ENCODE assay signal across 3 cellular contexts in genomic region chrX:144790148-144790547, GRCh38.
TF ChIP-seq lines count a peak whose summit lies in the region.

No MANE protein-coding gene starts in this region.

TF ChIP-seq in A549, 52 proteins besides CTCF, POLR2A, EP300 and RAD21:
- TF ChIP-seq EHF (CRISPR knock-in tag; IDR thresholded peaks at IDR 0.05), result no peak
- TF ChIP-seq MAFK (IDR thresholded peaks at IDR 0.05; ENCODE audit: partially characterized antibody), result peak; percentile 62
TF ChIP-seq in A549: peak in this region for 1.

TF ChIP-seq in IMR-90, 13 proteins besides CTCF, POLR2A, EP300 and RAD21:
- TF ChIP-seq MAFK (IDR thresholded peaks at IDR 0.05; ENCODE audit: low read depth, low read length) (peak; percentile 78), ELK1 (IDR thresholded peaks at IDR 0.05; ENCODE audit: borderline replicate concordance, low read depth, low read length) (no peak)
TF ChIP-seq in IMR-90: peak in this region for 1.

TF ChIP-seq in H1, 55 proteins besides CTCF, POLR2A, EP300 and RAD21:
- TF ChIP-seq SP2 (IDR thresholded peaks at IDR 0.05; ENCODE audit: low read length) (no peak), ASH2L (IDR thresholded peaks at IDR 0.05; ENCODE audit: low read length) (no peak), KDM1A (IDR thresholded peaks at IDR 0.05; ENCODE audit: borderline replicate concordance, low read length) (no peak), GABPA (IDR thresholded peaks at IDR 0.05; ENCODE audit: borderline replicate concordance, insufficient read depth, low read length) (no peak), CBX5 (IDR thresholded peaks at IDR 0.05; ENCODE audit: low read depth, low read length) (no peak)
- TF ChIP-seq, protein P1, sequence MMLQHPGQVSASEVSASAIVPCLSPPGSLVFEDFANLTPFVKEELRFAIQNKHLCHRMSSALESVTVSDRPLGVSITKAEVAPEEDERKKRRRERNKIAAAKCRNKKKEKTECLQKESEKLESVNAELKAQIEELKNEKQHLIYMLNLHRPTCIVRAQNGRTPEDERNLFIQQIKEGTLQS (IDR thresholded peaks at IDR 0.05; ENCODE audit: insufficient read depth, low read depth, low read length), result no peak
- TF ChIP-seq, protein P2, sequence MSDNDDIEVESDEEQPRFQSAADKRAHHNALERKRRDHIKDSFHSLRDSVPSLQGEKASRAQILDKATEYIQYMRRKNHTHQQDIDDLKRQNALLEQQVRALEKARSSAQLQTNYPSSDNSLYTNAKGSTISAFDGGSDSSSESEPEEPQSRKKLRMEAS (IDR thresholded peaks at IDR 0.05), result no peak
